ENCODE assay signal across 9 cellular contexts in the genomic region with DNA sequence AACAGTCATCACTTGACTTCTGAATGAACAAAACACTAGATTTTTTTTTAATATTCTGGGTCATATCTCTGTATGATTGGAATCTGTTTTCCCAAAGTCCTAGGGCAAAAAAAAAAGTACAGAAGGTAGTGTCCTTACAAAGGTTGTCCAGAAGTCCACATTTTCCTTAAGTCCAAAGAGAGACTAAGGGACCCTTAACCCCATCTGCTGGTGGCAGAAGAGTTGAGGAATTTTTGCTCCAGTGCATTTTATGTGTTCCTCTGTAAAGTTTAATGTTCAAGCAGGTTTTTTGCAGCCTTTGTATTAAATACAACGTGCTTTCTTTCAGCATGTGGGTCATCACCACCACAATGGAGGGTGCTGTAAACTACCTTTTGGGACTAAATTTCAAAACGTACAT.
DNase-seq lines count a peak whose midpoint lies in the region; ATAC-seq and TF ChIP-seq lines count a peak whose summit lies in the region.
"Had no signal": no experiment of that assay in that cellular context is flagged by ENCODE, and none has a peak within 500 bp of the region (broad histone marks: within the 10 kb centered on the region; RNA-seq: fewer than 3 reads in every experiment).

No MANE protein-coding gene starts in this region.

- peak; percentile 19 for DNase-seq in GM04504 (ENCODE audit: low read depth)
- peak; percentile 24 for DNase-seq in NCI-H226
- DNase-seq in cerebellar cortex (ENCODE audit: low spot score): peak; percentile 5
- DNase-seq in neural crest cell (ENCODE audit: low read depth, low spot score): no peak
- DNase-seq in NCI-H1092 (lab: John Stamatoyannopoulos, UW): no peak
- no peak for DNase-seq in prostate gland (ENCODE audit: low spot score)
- no peak for DNase-seq in dorsolateral prefrontal cortex
- DNase-seq: testis had no signal

- no peak overlapping the region for H3K27ac Mint-ChIP-seq in neural crest cell (ENCODE audit: unreplicated experiment)
- H3K27ac Mint-ChIP-seq in activated T-helper 17 cell treated with anti-CD3 and anti-CD28 coated beads, Interleukin-2, amount 50 U/mL, for 72 hours: no peak overlapping the region

- peaks cover 38% of the 10 kb centered on the region for H3K4me1 Mint-ChIP-seq in neural crest cell
- no peaks in the 10 kb centered on the region for H3K4me1 Mint-ChIP-seq in activated T-helper 17 cell treated with anti-CD3 and anti-CD28 coated beads, Interleukin-2, amount 50 U/mL, for 72 hours

- H3K27ac ChIP-seq in prostate gland (no peak overlapping the region), dorsolateral prefrontal cortex (no peak overlapping the region)
- H3K27ac ChIP-seq: testis had no signal

- H3K4me1 ChIP-seq in prostate gland (replicated peaks): no peaks in the 10 kb centered on the region
- H3K4me1 ChIP-seq: testis had no signal

- no peaks in the 10 kb centered on the region for H3K36me3 ChIP-seq in prostate gland

- ATAC-seq in activated T-helper 17 cell treated with anti-CD3 and anti-CD28 coated beads, Interleukin-2, amount 50 U/mL, for 72 hours (replicated peaks): no peak

- no peak overlapping the region for H3K4me3 ChIP-seq in prostate gland
- no peak overlapping the region for H3K4me3 ChIP-seq in dorsolateral prefrontal cortex
- H3K4me3 ChIP-seq: testis had no signal

- H3K4me3 Mint-ChIP-seq in neural crest cell: no peak overlapping the region
- no peak overlapping the region for H3K4me3 Mint-ChIP-seq in activated T-helper 17 cell treated with anti-CD3 and anti-CD28 coated beads, Interleukin-2, amount 50 U/mL, for 72 hours

- WGBS in prostate gland: 37% methylated on average over 2 of the region's 2 CpGs

- no peaks in the 10 kb centered on the region for H3K36me3 Mint-ChIP-seq in neural crest cell (ENCODE audit: low read depth)
- no peaks in the 10 kb centered on the region for H3K36me3 Mint-ChIP-seq in activated T-helper 17 cell treated with anti-CD3 and anti-CD28 coated beads, Interleukin-2, amount 50 U/mL, for 72 hours (ENCODE audit: low read depth)

- H3K27me3 Mint-ChIP-seq in neural crest cell (ENCODE audit: low read depth): no peaks in the 10 kb centered on the region
- H3K27me3 Mint-ChIP-seq in activated T-helper 17 cell treated with anti-CD3 and anti-CD28 coated beads, Interleukin-2, amount 50 U/mL, for 72 hours: peaks cover 16% of the 10 kb centered on the region

- TF ChIP-seq POLR2A in prostate gland (IDR thresholded peaks at IDR 0.05): no peak

- H3K9me3 Mint-ChIP-seq in neural crest cell: no peaks in the 10 kb centered on the region
- H3K9me3 Mint-ChIP-seq in activated T-helper 17 cell treated with anti-CD3 and anti-CD28 coated beads, Interleukin-2, amount 50 U/mL, for 72 hours: no peaks in the 10 kb centered on the region

- no peaks in the 10 kb centered on the region for H3K27me3 ChIP-seq in prostate gland (replicated peaks; ENCODE audit: insufficient read depth)
- H3K27me3 ChIP-seq in dorsolateral prefrontal cortex: peaks cover 0 to 32% (median 4%) of the 10 kb centered on the region in 45 donors
- H3K27me3 ChIP-seq: testis had no signal

- intact Hi-C loops in prostate gland (cut with DNase I): no loop called here
- intact Hi-C loops in dorsolateral prefrontal cortex (cut with DNase I): no loop called here

- TF ChIP-seq CTCF in neural crest cell (conservative IDR thresholded peaks at IDR 0.05) (peak; percentile 39), prostate gland (IDR thresholded peaks at IDR 0.05) (peak in 1 of 4 experiments; percentile 27), dorsolateral prefrontal cortex (IDR thresholded peaks at IDR 0.05 in 54 of 56, conservative IDR thresholded peaks at IDR 0.05 in 2 of 56; ENCODE audit: low read depth in 1 of 56, partially characterized antibody in 56 of 56) (peak in 3 of 56 donors; percentile 10 to 28 (median 13))

- H3K9me3 ChIP-seq in prostate gland: no peaks in the 10 kb centered on the region
- H3K9me3 ChIP-seq: testis had no signal

Comparison
In these comparisons a context has a peak if more than half of its experiments do, and no peak if none do; other contexts are left out.
1. DNase-seq: peak in GM04504 (single experiment), NCI-H226 (single experiment) and cerebellar cortex (single experiment); none in neural crest cell (single experiment), NCI-H1092 (single experiment), prostate gland (single experiment) and dorsolateral prefrontal cortex (0 of 10).